ENCODE assay signal across 31 cellular contexts in genomic region chr3:7721869-7722268, GRCh38.
"Had no signal": no experiment of that assay in that cellular context is flagged by ENCODE, and none has a peak within 500 bp of the region (broad histone marks: within the 10 kb centered on the region; RNA-seq: fewer than 3 reads in every experiment).

No MANE protein-coding gene starts in this region.

- DNase-seq: activated B cell treated with CpG ODN at 0.5 μM for 24 hours; activated CD4-positive, alpha-beta memory T cell treated with anti-CD3 and anti-CD28 coated beads for 36 hours; activated CD4-positive, alpha-beta T cell treated with anti-CD3 and anti-CD28 coated beads for 4 hours; activated CD4-positive, alpha-beta T cell treated with anti-CD3 and anti-CD28 coated beads, Interleukin-2, amount 10 ng/mL, durations not matched to agents 24 days and 14 days; activated CD4-positive, alpha-beta T cell treated with anti-CD3 and anti-CD28 coated beads, Interleukin-2, amount 50 U/mL, for 1 hour; activated CD4-positive, alpha-beta T cell treated with anti-CD3 and anti-CD28 coated beads, Interleukin-2, amount 50 U/mL, for 4 hours; activated CD4-positive, CD25-positive, alpha-beta regulatory T cell treated with anti-CD3 and anti-CD28 coated beads, Interleukin-2, amount 50 U/mL, for 72 hours; activated CD8-positive, alpha-beta memory T cell treated with anti-CD3 and anti-CD28 coated beads, Interleukin-2, amount 50 U/mL, for 4 hours; activated CD8-positive, alpha-beta T cell treated with anti-CD3 and anti-CD28 coated beads for 36 hours; activated effector memory CD4-positive, alpha-beta T cell treated with anti-CD3 and anti-CD28 coated beads, Interleukin-2, amount 50 U/mL, for 16 hours; activated gamma-delta T cell treated with Interleukin-2 at 50 U/mL for 16 hours; activated naive CD4-positive, alpha-beta T cell; activated naive CD4-positive, alpha-beta T cell treated with anti-CD3 and anti-CD28 coated beads for 36 hours; activated naive CD4-positive, alpha-beta T cell treated with anti-CD3 and anti-CD28 coated beads, Interleukin-2, amount 50 U/mL, for 16 hours; activated naive CD8-positive, alpha-beta T cell treated with anti-CD3 and anti-CD28 coated beads for 36 hours; activated T-cell treated with anti-CD3 and anti-CD28 coated beads for 4 hours; activated T-cell treated with anti-CD3 and anti-CD28 coated beads, Interleukin-2, amount 50 U/mL, for 1 hour; activated T-cell treated with anti-CD3 and anti-CD28 coated beads, Interleukin-2, amount 50 U/mL, for 4 hours; activated T-cell treated with anti-CD3 and anti-CD28 coated beads, Interleukin-2, amount 50 U/mL, for 72 hours; adrenal gland; amniotic stem cell; aorta; body of pancreas; brain microvascular endothelial cell; central memory CD4-positive, alpha-beta T cell; T-helper 2 cell; T-helper 9 cell had no signal

- H3K36me3 ChIP-seq: adrenal gland, brain microvascular endothelial cell, breast epithelium had no signal

- H3K4me3 ChIP-seq: adrenal gland, body of pancreas, breast epithelium had no signal

- H3K4me1 ChIP-seq: adrenal gland, body of pancreas, breast epithelium had no signal

- ATAC-seq: activated CD8-positive, alpha-beta T cell treated with anti-CD3 and anti-CD28 coated beads for 36 hours; activated naive CD4-positive, alpha-beta T cell treated with anti-CD3 and anti-CD28 coated beads, Interleukin-2, amount 50 U/mL, for 72 hours; activated T-cell treated with anti-CD3 and anti-CD28 coated beads, Interleukin-2, amount 50 U/mL, for 4 hours; activated T-cell treated with anti-CD3 and anti-CD28 coated beads, Interleukin-2, amount 50 U/mL, for 72 hours; activated T-helper 17 cell treated with anti-CD3 and anti-CD28 coated beads, Interleukin-2, amount 50 U/mL, for 72 hours; body of pancreas had no signal

- H3K27me3 ChIP-seq: adrenal gland, body of pancreas, brain microvascular endothelial cell, breast epithelium had no signal

- H3K27ac ChIP-seq: adrenal gland, body of pancreas, brain microvascular endothelial cell, breast epithelium, VCaP had no signal

- H3K9me3 ChIP-seq: adrenal gland, body of pancreas, breast epithelium had no signal
